1 cellular context compared by ENCODE assay signal in the genomic region with DNA sequence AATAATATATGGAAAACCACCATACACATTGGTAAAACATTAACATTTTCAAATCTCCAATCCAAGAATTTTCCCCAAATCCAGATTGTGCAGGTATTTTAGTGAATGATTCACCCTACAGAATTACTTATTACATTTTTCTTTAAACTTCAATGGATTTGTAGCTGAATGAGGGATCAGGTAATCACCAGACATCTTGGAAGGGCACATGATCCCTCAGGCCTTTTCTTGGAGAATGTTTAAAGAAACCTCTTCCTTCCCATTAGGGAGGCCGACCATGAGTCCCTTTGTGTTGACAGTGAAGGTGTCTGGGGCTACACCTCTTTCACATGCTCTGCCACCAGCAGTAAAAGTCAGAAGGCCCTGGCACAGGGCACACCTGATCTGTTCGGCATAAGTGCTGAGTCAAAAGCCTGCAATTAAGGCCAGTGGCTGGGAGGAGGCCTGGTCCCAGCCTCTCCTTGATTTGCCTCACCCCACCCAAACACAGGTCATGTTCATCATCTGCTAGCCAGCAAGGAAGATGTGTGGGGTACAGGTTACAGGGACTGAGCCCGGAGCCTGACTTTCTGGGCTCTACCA.
TF ChIP-seq lines count a peak whose summit lies in the region.

No MANE protein-coding gene starts in this region.

TF ChIP-seq in IMR-90, 13 proteins besides CTCF, POLR2A, EP300 and RAD21:
- no peak for TF ChIP-seq MXI1 (IDR thresholded peaks at IDR 0.05; ENCODE audit: borderline replicate concordance, low read depth, low read length)
- no peak for TF ChIP-seq FOS (IDR thresholded peaks at IDR 0.05; ENCODE audit: low read depth, low read length)
- TF ChIP-seq, protein P1, sequence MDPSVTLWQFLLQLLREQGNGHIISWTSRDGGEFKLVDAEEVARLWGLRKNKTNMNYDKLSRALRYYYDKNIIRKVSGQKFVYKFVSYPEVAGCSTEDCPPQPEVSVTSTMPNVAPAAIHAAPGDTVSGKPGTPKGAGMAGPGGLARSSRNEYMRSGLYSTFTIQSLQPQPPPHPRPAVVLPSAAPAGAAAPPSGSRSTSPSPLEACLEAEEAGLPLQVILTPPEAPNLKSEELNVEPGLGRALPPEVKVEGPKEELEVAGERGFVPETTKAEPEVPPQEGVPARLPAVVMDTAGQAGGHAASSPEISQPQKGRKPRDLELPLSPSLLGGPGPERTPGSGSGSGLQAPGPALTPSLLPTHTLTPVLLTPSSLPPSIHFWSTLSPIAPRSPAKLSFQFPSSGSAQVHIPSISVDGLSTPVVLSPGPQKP (IDR thresholded peaks at IDR 0.05; ENCODE audit: borderline replicate concordance, low read depth, low read length) = no peak
- TF ChIP-seq BHLHE40 (IDR thresholded peaks at IDR 0.05; ENCODE audit: low read depth, low read length) = no peak
- no peak for TF ChIP-seq RFX5 (IDR thresholded peaks at IDR 0.05; ENCODE audit: low read depth, low read length)
- TF ChIP-seq, protein P2, sequence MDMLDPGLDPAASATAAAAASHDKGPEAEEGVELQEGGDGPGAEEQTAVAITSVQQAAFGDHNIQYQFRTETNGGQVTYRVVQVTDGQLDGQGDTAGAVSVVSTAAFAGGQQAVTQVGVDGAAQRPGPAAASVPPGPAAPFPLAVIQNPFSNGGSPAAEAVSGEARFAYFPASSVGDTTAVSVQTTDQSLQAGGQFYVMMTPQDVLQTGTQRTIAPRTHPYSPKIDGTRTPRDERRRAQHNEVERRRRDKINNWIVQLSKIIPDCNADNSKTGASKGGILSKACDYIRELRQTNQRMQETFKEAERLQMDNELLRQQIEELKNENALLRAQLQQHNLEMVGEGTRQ (IDR thresholded peaks at IDR 0.05; ENCODE audit: low read depth, low read length) = no peak
- TF ChIP-seq MAFK (IDR thresholded peaks at IDR 0.05; ENCODE audit: low read depth, low read length) = no peak
- no peak for TF ChIP-seq CEBPB (IDR thresholded peaks at IDR 0.05; ENCODE audit: low read depth, low read length)
- TF ChIP-seq SMC3 (IDR thresholded peaks at IDR 0.05; ENCODE audit: low read depth, low read length) = no peak
- no peak for TF ChIP-seq RCOR1 (IDR thresholded peaks at IDR 0.05; ENCODE audit: insufficient replicate concordance, low read length)
- no peak for TF ChIP-seq CHD1 (IDR thresholded peaks at IDR 0.05; ENCODE audit: low read depth, low read length)
- no peak for TF ChIP-seq NFE2L2 (IDR thresholded peaks at IDR 0.05; ENCODE audit: low read depth, low read length)
- TF ChIP-seq MAZ (IDR thresholded peaks at IDR 0.05; ENCODE audit: borderline replicate concordance, low read depth, low read length) = no peak
TF ChIP-seq in IMR-90: peak in this region for 0.
